Comparison of ENCODE assay signal across 9 cellular contexts in genomic region chr2:212227755-212228154, GRCh38.
A peak's percentile ranks its signal among the peaks of the same experiment; 100 is the strongest.
DNase-seq lines count a peak whose midpoint lies in the region; FAIRE-seq and TF ChIP-seq lines count a peak whose summit lies in the region.
"Had no signal": no experiment of that assay in that cellular context is flagged by ENCODE, and none has a peak within 500 bp of the region (broad histone marks: within the 10 kb centered on the region; RNA-seq: fewer than 3 reads in every experiment).

No MANE protein-coding gene starts in this region.

- H3K27ac ChIP-seq in SK-N-MC (peak overlapping the region; percentile 58), keratinocyte (ENCODE audit: control insufficient read depth, insufficient read depth, low read length) (no peak overlapping the region), esophagus squamous epithelium (no peak overlapping the region)

- H3K9ac ChIP-seq in SK-N-MC (ENCODE audit: insufficient read length) (peak overlapping the region; percentile 21), keratinocyte (ENCODE audit: control insufficient read depth, extremely low read depth, insufficient read depth, low read length) (no peak overlapping the region)

- H3K27me3 ChIP-seq in BJ (ENCODE audit: control insufficient read depth, insufficient read depth, low read length) (no peaks in the 10 kb centered on the region), keratinocyte (ENCODE audit: control insufficient read depth, extremely low read depth, insufficient read depth, low read length) (no peaks in the 10 kb centered on the region), esophagus squamous epithelium (no peaks in the 10 kb centered on the region)

- no peak overlapping the region for H3K4me3 ChIP-seq in BJ (ENCODE audit: low read depth, low read length)
- peak overlapping the region; percentile 48 for H3K4me3 ChIP-seq in SK-N-MC
- no peak overlapping the region for H3K4me3 ChIP-seq in keratinocyte (ENCODE audit: control insufficient read depth in 2 of 3, extremely low read depth in 1 of 3, insufficient read depth in 2 of 3, low read depth in 1 of 3, low read length in 3 of 3)
- H3K4me3 ChIP-seq in esophagus squamous epithelium = no peak overlapping the region

- H3K36me3 ChIP-seq in BJ (ENCODE audit: control insufficient read depth, insufficient read depth, low read length) (no peaks in the 10 kb centered on the region), SK-N-MC (ENCODE audit: insufficient read depth, low read length) (no peaks in the 10 kb centered on the region), keratinocyte (ENCODE audit: control insufficient read depth in 2 of 2, extremely low read depth in 1 of 2, insufficient read depth in 2 of 2, low read length in 2 of 2) (no peaks in the 10 kb centered on the region), esophagus squamous epithelium (no peaks in the 10 kb centered on the region)

- H3K27ac Mint-ChIP-seq in activated CD4-positive, alpha-beta memory T cell treated with anti-CD3 and anti-CD28 coated beads for 36 hours = no peak overlapping the region

- no peaks in the 10 kb centered on the region for H3K9me1 ChIP-seq in keratinocyte (ENCODE audit: control insufficient read depth, extremely low read depth, insufficient read depth, low read length)

- H3K9me3 ChIP-seq in SK-N-MC (ENCODE audit: low read depth, low read length) (no peaks in the 10 kb centered on the region), keratinocyte (ENCODE audit: control insufficient read depth, low read depth, low read length) (no peaks in the 10 kb centered on the region), esophagus squamous epithelium (no peaks in the 10 kb centered on the region)

- no peak overlapping the region for H3K4me3 Mint-ChIP-seq in activated CD4-positive, alpha-beta memory T cell treated with anti-CD3 and anti-CD28 coated beads for 36 hours

- TF ChIP-seq POLR2A in esophagus squamous epithelium (IDR thresholded peaks at IDR 0.05) = no peak

- peaks cover 6% of the 10 kb centered on the region for H3K9me3 Mint-ChIP-seq in activated CD4-positive, alpha-beta memory T cell treated with anti-CD3 and anti-CD28 coated beads for 36 hours

- CTCF ChIA-PET in BJ (lab: Yijun Ruan, JAX) = no interaction called here
- CTCF ChIA-PET in activated CD4-positive, alpha-beta memory T cell treated with anti-CD3 and anti-CD28 coated beads for 36 hours (lab: Charles Lee) = no interaction called here

- DNase-seq in BJ (ENCODE audit: low read depth) (peak; percentile 3), NCI-H1092 (lab: John Stamatoyannopoulos, UW) (peak; percentile 36), SK-N-MC (ENCODE audit: low read depth, low spot score) (peak; percentile 66), keratinocyte (ENCODE audit: low read depth, low spot score) (no peak), occipital lobe (lab: John Stamatoyannopoulos, UW) (no peak), esophagus squamous epithelium (lab: John Stamatoyannopoulos, UW) (no peak)
- no peak for DNase-seq in activated CD4-positive, alpha-beta memory T cell treated with anti-CD3 and anti-CD28 coated beads for 36 hours
- no peak for DNase-seq in activated effector memory CD4-positive, alpha-beta T cell treated with anti-CD3 and anti-CD28 coated beads, Interleukin-2, amount 50 U/mL, for 16 hours
- DNase-seq: activated T-cell treated with anti-CD3 and anti-CD28 coated beads, Interleukin-2, amount 50 U/mL, for 1 hour had no signal

- POLR2A ChIA-PET in BJ (lab: Charles Lee) = no interaction called here
- POLR2A ChIA-PET in activated CD4-positive, alpha-beta memory T cell treated with anti-CD3 and anti-CD28 coated beads for 36 hours (lab: Charles Lee) = no interaction called here

- FAIRE-seq in keratinocyte (lab: Jason Lieb, UNC) = peak; percentile 55

- 10 to 18% methylated on average over 4 of the region's 4 CpGs for WGBS in esophagus squamous epithelium, 2 donors

- H3K4me1 Mint-ChIP-seq in activated CD4-positive, alpha-beta memory T cell treated with anti-CD3 and anti-CD28 coated beads for 36 hours (ENCODE audit: low read depth) = no peaks in the 10 kb centered on the region

- H2AFZ ChIP-seq in keratinocyte (ENCODE audit: control insufficient read depth, low read length) = no peak overlapping the region

- no peaks in the 10 kb centered on the region for H3K79me2 ChIP-seq in keratinocyte (ENCODE audit: control insufficient read depth, insufficient read depth, low read length)

- peaks cover 9% of the 10 kb centered on the region for H3K4me1 ChIP-seq in keratinocyte (ENCODE audit: control insufficient read depth, extremely low read depth, insufficient read depth, low read length)
- peaks cover 0 to 5% (median 4%) of the 10 kb centered on the region in 3 donors for H3K4me1 ChIP-seq in esophagus squamous epithelium

- TF ChIP-seq CTCF in BJ (IDR thresholded peaks at IDR 0.05; ENCODE audit: insufficient read depth, low read depth, low read length) (no peak), keratinocyte (optimal IDR thresholded peaks at IDR 0.05 in 1 of 3, IDR thresholded peaks at IDR 0.05 in 1 of 3, conservative IDR thresholded peaks at IDR 0.05 in 1 of 3; ENCODE audit: extremely low read depth in 1 of 3, insufficient read depth in 2 of 3, low read length in 3 of 3) (no peak), esophagus squamous epithelium (IDR thresholded peaks at IDR 0.05) (no peak)

- H3K36me3 Mint-ChIP-seq in activated CD4-positive, alpha-beta memory T cell treated with anti-CD3 and anti-CD28 coated beads for 36 hours = no peaks in the 10 kb centered on the region

- H3K27me3 Mint-ChIP-seq in activated CD4-positive, alpha-beta memory T cell treated with anti-CD3 and anti-CD28 coated beads for 36 hours = no peaks in the 10 kb centered on the region

- dilution Hi-C loops in keratinocyte (cut with MboI; ENCODE audit: extremely low pct_ligation_motif_present, low sequenced_read_pairs) = no loop called here

- H3K4me2 ChIP-seq in keratinocyte (ENCODE audit: control insufficient read depth, extremely low read depth, insufficient read depth, low read depth, low read length) = peak overlapping the region; percentile 27

- no peaks in the 10 kb centered on the region for H4K20me1 ChIP-seq in keratinocyte (ENCODE audit: control insufficient read depth, extremely low read depth, insufficient read depth, low read length)

- intact Hi-C loops in activated CD4-positive, alpha-beta memory T cell treated with anti-CD3 and anti-CD28 coated beads for 36 hours (cut with micrococcal nuclease) = no loop called here
- intact Hi-C loops in esophagus squamous epithelium (cut with DNase I) = no loop called here

Comparison
In these comparisons a context has a peak if more than half of its experiments do, and no peak if none do; other contexts are left out.
1. DNase-seq: peak in BJ (single experiment), NCI-H1092 (single experiment) and SK-N-MC (single experiment); none in keratinocyte (single experiment), occipital lobe (single experiment), activated CD4-positive, alpha-beta memory T cell treated with anti-CD3 and anti-CD28 coated beads for 36 hours (single experiment), activated effector memory CD4-positive, alpha-beta T cell treated with anti-CD3 and anti-CD28 coated beads, Interleukin-2, amount 50 U/mL, for 16 hours (single experiment) and esophagus squamous epithelium (single experiment).